ENCODE assay signal across 14 cellular contexts in the genomic region with DNA sequence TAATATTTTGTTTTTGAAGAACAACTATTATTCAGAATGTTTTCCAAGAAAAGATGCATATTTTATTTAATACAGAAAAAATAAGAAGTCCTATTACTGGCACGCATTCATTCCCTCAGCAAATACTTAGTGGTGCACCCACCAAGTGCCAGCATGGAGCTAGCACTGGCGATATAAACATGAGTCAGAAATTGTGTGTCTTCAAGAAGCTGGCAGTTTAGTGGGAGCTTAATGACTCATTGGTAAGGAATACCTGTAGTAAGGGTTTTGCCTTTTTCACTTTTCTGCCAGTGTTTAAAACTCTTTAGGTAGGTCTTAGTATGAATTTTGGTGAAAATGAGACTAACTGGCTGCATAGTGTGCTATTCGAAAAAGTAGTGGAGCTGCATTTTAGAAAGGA. TPM values are rescaled to one million over a fixed set of nuclear protein-coding genes. Genes with fewer than 3 reads are reported as not detected.
DNase-seq lines count a peak whose midpoint lies in the region; ATAC-seq, FAIRE-seq and TF ChIP-seq lines count a peak whose summit lies in the region.
"Had no signal": no experiment of that assay in that cellular context is flagged by ENCODE, and none has a peak within 500 bp of the region (broad histone marks: within the 10 kb centered on the region; RNA-seq: fewer than 3 reads in every experiment).

No MANE protein-coding gene starts in this region.

- peaks cover 4% of the 10 kb centered on the region for H3K27me3 Mint-ChIP-seq in activated T-helper 17 cell treated with anti-CD3 and anti-CD28 coated beads, Interleukin-2, amount 50 U/mL, for 72 hours

- H3K4me2 ChIP-seq in A549 = peak overlapping the region; percentile 63

- peak; percentile 87 to 88 for ATAC-seq in A549
- peak; percentile 39 for ATAC-seq in activated T-helper 17 cell treated with anti-CD3 and anti-CD28 coated beads, Interleukin-2, amount 50 U/mL, for 72 hours (replicated peaks)

- no peaks in the 10 kb centered on the region for H3K36me3 Mint-ChIP-seq in activated T-helper 17 cell treated with anti-CD3 and anti-CD28 coated beads, Interleukin-2, amount 50 U/mL, for 72 hours (ENCODE audit: low read depth)

- H3K36me3 ChIP-seq in tibial artery = no peaks in the 10 kb centered on the region

- TF ChIP-seq RAD21 in A549 (conservative IDR thresholded peaks at IDR 0.05 in 1 of 2, IDR thresholded peaks at IDR 0.05 in 1 of 2) = 0 out of 5 replicates have a peak, but pooled peaks of 1 of the 2 experiments have one; percentile 6

- H3K9me3 ChIP-seq in A549 = no peaks in the 10 kb centered on the region
- H3K9me3 ChIP-seq in tibial artery = no peaks in the 10 kb centered on the region

- no peak for TF ChIP-seq CTCF in A549 (IDR thresholded peaks at IDR 0.05)
- no peak for TF ChIP-seq CTCF in tibial artery (IDR thresholded peaks at IDR 0.05)

- H3K9me3 Mint-ChIP-seq in activated T-helper 17 cell treated with anti-CD3 and anti-CD28 coated beads, Interleukin-2, amount 50 U/mL, for 72 hours = no peaks in the 10 kb centered on the region
- H3K9me3 Mint-ChIP-seq: neural crest cell had no signal

- intact Hi-C loops in tibial artery (cut with DNase I; ENCODE audit: low total_unique reads) = no loop called here

- no peak for TF ChIP-seq EP300 in A549 (IDR thresholded peaks at IDR 0.05)

- H3K4me1 ChIP-seq in A549 (peaks cover 66% of the 10 kb centered on the region), tibial artery (peaks cover 0 to 25% (median 0%) of the 10 kb centered on the region in 4 donors)

- H3K4me3 Mint-ChIP-seq in activated T-helper 17 cell treated with anti-CD3 and anti-CD28 coated beads, Interleukin-2, amount 50 U/mL, for 72 hours = no peak overlapping the region
- H3K4me3 Mint-ChIP-seq: B cell, neural crest cell had no signal

- no peak overlapping the region for H3K4me3 ChIP-seq in A549
- H3K4me3 ChIP-seq in tibial artery = no peak overlapping the region

- H3K27me3 ChIP-seq in tibial artery = no peaks in the 10 kb centered on the region

- DNase-seq in A549 (ENCODE audit: low read depth in 1 of 2, low spot score in 1 of 2) (peak; percentile 37 to 70), HS-27A (ENCODE audit: low read depth) (peak; percentile 65), glomerular visceral epithelial cell (ENCODE audit: extremely low spot score) (peak; percentile 72), NCI-H187 (lab: John Stamatoyannopoulos, UW) (no peak), tibial artery (no peak), T-helper 9 cell (no peak), Ammon's horn (ENCODE audit: low spot score) (no peak)
- DNase-seq: activated effector memory CD4-positive, alpha-beta T cell treated with anti-CD3 and anti-CD28 coated beads, Interleukin-2, amount 50 U/mL, for 16 hours; NCI-H2171; SIG-M5 had no signal

- H3K27ac ChIP-seq in A549 (peak overlapping the region in 1 of 2 experiments; percentile 45; a peak in 2 of 6 replicates), tibial artery (no peak overlapping the region)

- H3K27ac Mint-ChIP-seq in activated T-helper 17 cell treated with anti-CD3 and anti-CD28 coated beads, Interleukin-2, amount 50 U/mL, for 72 hours = no peak overlapping the region
- H3K27ac Mint-ChIP-seq: B cell had no signal

- 3% methylated on average over 3 of the region's 3 CpGs for WGBS in A549 (ENCODE audit: missing lambda C conversion rate)

- CTCF ChIA-PET in A549 (lab: Yijun Ruan, JAX) = interaction anchor here (1.2 kb wide), 2 partner anchors 57 to 218 kb away, joined by 3 read pairs; no protein-coding TSS in a partner anchor

- peaks cover 10% of the 10 kb centered on the region for H3K4me1 Mint-ChIP-seq in activated T-helper 17 cell treated with anti-CD3 and anti-CD28 coated beads, Interleukin-2, amount 50 U/mL, for 72 hours

- FAIRE-seq in A549 (lab: Jason Lieb, UNC) = no peak
- FAIRE-seq: GM19239 had no signal

- POLR2A ChIA-PET in A549 (lab: Yijun Ruan, JAX) = interaction anchor here (0.5 to 1.2 kb wide), 4 partner anchors 9 to 324 kb away, joined by 3 to 4 read pairs (median 3); a partner anchor contains a TSS

- TF ChIP-seq POLR2A in A549 (IDR thresholded peaks at IDR 0.05; ENCODE audit: low read length) = no peak

TF ChIP-seq in A549, 52 proteins besides CTCF, POLR2A, EP300 and RAD21:
- TF ChIP-seq FOSL2 (IDR thresholded peaks at IDR 0.05) = peak; percentile 63
- peak; percentile 91 for TF ChIP-seq FOSL2 (CRISPR knock-in tag; IDR thresholded peaks at IDR 0.05)
- TF ChIP-seq, protein P1, sequence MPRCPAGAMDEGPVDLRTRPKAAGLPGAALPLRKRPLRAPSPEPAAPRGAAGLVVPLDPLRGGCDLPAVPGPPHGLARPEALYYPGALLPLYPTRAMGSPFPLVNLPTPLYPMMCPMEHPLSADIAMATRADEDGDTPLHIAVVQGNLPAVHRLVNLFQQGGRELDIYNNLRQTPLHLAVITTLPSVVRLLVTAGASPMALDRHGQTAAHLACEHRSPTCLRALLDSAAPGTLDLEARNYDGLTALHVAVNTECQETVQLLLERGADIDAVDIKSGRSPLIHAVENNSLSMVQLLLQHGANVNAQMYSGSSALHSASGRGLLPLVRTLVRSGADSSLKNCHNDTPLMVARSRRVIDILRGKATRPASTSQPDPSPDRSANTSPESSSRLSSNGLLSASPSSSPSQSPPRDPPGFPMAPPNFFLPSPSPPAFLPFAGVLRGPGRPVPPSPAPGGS (IDR thresholded peaks at IDR 0.05) = no peak

RNA-seq across cellular contexts. Expression of a gene that starts 6.3 kb away (rescaled TPM):
- polyA plus RNA-seq in A549 (2011; rRNA removed) (7.9 and 8.2 TPM in 2 replicates), A549 (2017; fragmentation: RNase III; extraction: RNeasy Plus Mini Kit Qiagen cat#74134 plus additional on column Dnase treatment) (3.8 to 4.5 TPM (median 4.1 TPM) in 3 replicates)
- polyA plus RNA-seq in A549 (2012; cell fraction: cytosol; rRNA removed) = 2.7 and 3.0 TPM in 2 replicates
- polyA plus RNA-seq in A549 (2012; cell fraction: nucleus; rRNA removed) = 1.9 and 2.4 TPM in 2 replicates
- 13.5 and 14.4 TPM in 2 replicates for polyA minus RNA-seq in A549 (2011; rRNA and poly(A)+ RNA removed)
- total RNA-seq in activated T-helper 17 cell treated with anti-CD3 and anti-CD28 coated beads, Interleukin-2, amount 50 U/mL, for 72 hours = 1 to 10 TPM; 7.6 to 7.9 TPM

Comparison
In these comparisons a context has a peak if more than half of its experiments do, and no peak if none do; other contexts are left out.
1. DNase-seq: peak in A549 (2 of 2), HS-27A (single experiment) and glomerular visceral epithelial cell (single experiment); none in NCI-H187 (0 of 2), tibial artery (0 of 2), T-helper 9 cell (single experiment) and Ammon's horn (single experiment).